9 cellular contexts compared by ENCODE assay signal in the genomic region with DNA sequence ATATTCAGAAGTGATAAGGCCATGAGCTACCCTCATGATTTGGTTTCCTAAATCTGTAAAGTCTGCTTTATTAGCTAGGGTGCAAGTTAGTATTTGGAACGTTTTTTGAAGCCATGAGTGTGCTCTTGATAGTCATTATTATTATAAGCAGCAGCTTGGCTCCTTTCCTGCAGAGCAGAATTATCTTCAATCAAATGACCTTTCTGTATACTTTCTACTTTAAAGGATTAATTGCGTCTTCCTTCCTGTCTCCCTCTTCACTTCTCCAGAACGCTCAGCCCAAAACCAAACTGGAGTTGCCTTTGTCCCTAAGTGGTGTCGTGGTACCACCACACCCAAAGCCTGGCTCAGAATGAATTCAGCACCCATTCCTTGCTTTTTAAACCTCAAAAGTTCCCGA.
DNase-seq lines count a peak whose midpoint lies in the region; ATAC-seq and TF ChIP-seq lines count a peak whose summit lies in the region.
"Had no signal": no experiment of that assay in that cellular context is flagged by ENCODE, and none has a peak within 500 bp of the region (broad histone marks: within the 10 kb centered on the region; RNA-seq: fewer than 3 reads in every experiment).

No MANE protein-coding gene starts in this region.

- no peaks in the 10 kb centered on the region for H3K79me2 ChIP-seq in GM23338 (replicated peaks; ENCODE audit: insufficient read depth)

- H3K4me1 Mint-ChIP-seq in GM23338, result peaks cover 32% of the 10 kb centered on the region

- H3F3A ChIP-seq in GM23338 (replicated peaks; ENCODE audit: low read depth), result no peaks in the 10 kb centered on the region

- H3K9me3 Mint-ChIP-seq in GM23338, result peaks cover 3% of the 10 kb centered on the region; the same call in 1 of the 3 replicates

- H3K27me3 ChIP-seq in GM23338 (ENCODE audit: insufficient read depth) (no peaks in the 10 kb centered on the region), WERI-Rb-1 (ENCODE audit: insufficient read depth, low read depth, severe bottlenecking) (no peaks in the 10 kb centered on the region), foreskin keratinocyte (no peaks in the 10 kb centered on the region), rectal smooth muscle tissue (ENCODE audit: control insufficient read depth, insufficient read depth, low read length) (no peaks in the 10 kb centered on the region)

- peak overlapping the region; percentile 23; the same call in 1 of the 2 replicates for H3K4me2 ChIP-seq in GM23338

- DNase-seq in GM23338 (ENCODE audit: low spot score), result no peak
- DNase-seq in WERI-Rb-1, result no peak
- peak in 1 of 2 donors; percentile 15 for DNase-seq in foreskin keratinocyte
- DNase-seq in effector CD4-positive, alpha-beta T cell, result no peak
- no peak for DNase-seq in cortex of kidney (lab: John Stamatoyannopoulos, UW)
- DNase-seq: stimulated activated naive CD4-positive, alpha-beta T cell treated with Interleukin-2 at 50 U/mL for 16 hours had no signal

- no peaks in the 10 kb centered on the region for H3K9me3 ChIP-seq in WERI-Rb-1 (ENCODE audit: severe bottlenecking)

- H3K4me3 ChIP-seq in GM23338 (no peak overlapping the region), WERI-Rb-1 (ENCODE audit: low read depth, low read length) (no peak overlapping the region), rectal smooth muscle tissue (ENCODE audit: low read length) (no peak overlapping the region)

- ATAC-seq in GM23338 (no peak), foreskin keratinocyte (no peak), HG03196 (IDR thresholded peaks at IDR 0.05; ENCODE audit: unreplicated experiment) (no peak), GM21367 (IDR thresholded peaks at IDR 0.05; ENCODE audit: unreplicated experiment) (no peak)

- H3K36me3 Mint-ChIP-seq in GM23338 (ENCODE audit: low read depth), result no peaks in the 10 kb centered on the region; the same call in 2 of the 3 replicates

- no peaks in the 10 kb centered on the region; the same call in 1 of the 2 replicates for H3K9me2 ChIP-seq in GM23338 (ENCODE audit: insufficient read depth)

- H4K20me1 ChIP-seq in GM23338 (replicated peaks; ENCODE audit: insufficient read depth), result no peaks in the 10 kb centered on the region; the same call in 1 of the 2 replicates

- H3K27ac ChIP-seq in GM23338 (ENCODE audit: low read depth) (0 out of 2 replicates have a peak overlapping the region, but pooled peaks have one; percentile 13), WERI-Rb-1 (peak overlapping the region; percentile 59), foreskin keratinocyte (peak overlapping the region; percentile 91), rectal smooth muscle tissue (ENCODE audit: low read depth, low read length) (peak overlapping the region; percentile 58)

- H3K9ac ChIP-seq in rectal smooth muscle tissue (ENCODE audit: low read length), result no peak overlapping the region

- peaks cover 6% of the 10 kb centered on the region for H3K27me3 Mint-ChIP-seq in GM23338 (ENCODE audit: insufficient read depth, low read depth, poor library complexity)

- TF ChIP-seq CTCF in GM23338 (conservative IDR thresholded peaks at IDR 0.05; ENCODE audit: low read depth in 2 of 2) (no peak), WERI-Rb-1 (IDR thresholded peaks at IDR 0.05; ENCODE audit: low read depth, low read length) (no peak), foreskin keratinocyte (conservative IDR thresholded peaks at IDR 0.05) (no peak)

- H3K4me1 ChIP-seq in GM23338 (ENCODE audit: insufficient read depth), result peaks cover 21% of the 10 kb centered on the region
- peaks cover 66% of the 10 kb centered on the region for H3K4me1 ChIP-seq in foreskin keratinocyte
- H3K4me1 ChIP-seq in rectal smooth muscle tissue (ENCODE audit: control insufficient read depth, insufficient read depth, low read length), result peaks cover 22% of the 10 kb centered on the region

- H3K27ac Mint-ChIP-seq in GM23338, result no peak overlapping the region

- H3K36me3 ChIP-seq in GM23338 (ENCODE audit: insufficient read depth) (no peaks in the 10 kb centered on the region), WERI-Rb-1 (no peaks in the 10 kb centered on the region), rectal smooth muscle tissue (ENCODE audit: control insufficient read depth, insufficient read depth, low read length) (no peaks in the 10 kb centered on the region)

- no peak overlapping the region for H3K4me3 Mint-ChIP-seq in GM23338

- no peak overlapping the region for H2AFZ ChIP-seq in GM23338

TF ChIP-seq in GM23338, 12 proteins besides CTCF, POLR2A, EP300 and RAD21:
- no peak for TF ChIP-seq ZNF114 (CRISPR knock-in tag; IDR thresholded peaks at IDR 0.05)

Comparison
In these comparisons a context has a peak if more than half of its experiments do, and no peak if none do; other contexts are left out.
1. H3K27ac ChIP-seq: peak in every context shown above with its lines; median percentile 91 in foreskin keratinocyte; 59 in WERI-Rb-1; 58 in rectal smooth muscle tissue; 13 in GM23338.